23 cellular contexts compared by ENCODE assay signal in the genomic region with DNA sequence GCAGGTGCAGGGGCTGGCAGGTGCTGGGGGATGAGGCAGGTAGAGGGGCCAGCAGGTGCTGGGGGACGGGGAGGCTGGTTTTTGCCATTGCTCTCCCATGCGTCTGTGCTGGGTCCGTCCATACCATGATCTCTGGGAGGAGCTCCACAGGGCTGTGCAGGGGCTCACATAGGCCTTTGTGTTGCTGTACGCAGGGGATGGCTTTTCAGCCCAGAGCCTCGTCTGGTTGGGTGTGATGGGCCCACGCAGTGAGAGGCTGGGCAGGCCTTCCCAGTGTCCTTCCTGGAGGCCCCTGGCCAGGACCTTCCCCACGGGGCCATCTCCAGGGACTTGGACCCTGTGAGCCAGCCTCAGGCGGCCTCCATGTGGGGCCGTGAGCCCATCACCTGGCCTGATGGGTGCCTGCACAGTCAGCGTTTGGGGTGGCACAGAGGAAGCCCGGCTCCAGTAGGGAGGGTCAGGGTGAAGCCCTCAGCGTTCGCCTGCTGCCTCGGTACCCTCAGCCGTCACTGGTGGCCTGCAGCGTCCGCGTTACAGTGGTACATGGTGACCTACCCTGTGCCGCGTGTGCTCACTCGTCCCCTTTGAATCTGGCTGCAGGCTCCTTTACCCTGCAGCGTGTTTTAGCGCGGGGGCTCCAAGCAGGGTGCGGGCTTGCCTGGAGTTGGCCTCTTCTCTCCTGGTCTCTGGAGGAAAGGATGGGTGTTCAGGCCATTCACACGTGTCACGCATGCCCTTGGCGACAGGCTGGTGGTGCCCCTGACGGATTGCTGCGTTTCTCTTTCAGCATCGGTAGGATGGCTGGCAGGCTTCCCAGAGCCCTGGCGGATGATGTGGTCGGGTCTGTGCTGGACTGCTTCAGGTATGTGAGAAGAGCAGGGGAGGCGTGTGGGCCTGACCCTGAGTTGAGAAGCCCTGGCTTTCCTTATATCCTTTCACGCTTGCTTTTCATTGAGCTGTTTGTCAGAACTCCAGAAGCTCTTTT. TPM values are rescaled to one million over a fixed set of nuclear protein-coding genes. Genes with fewer than 3 reads are reported as not detected.
DNase-seq lines count a peak whose midpoint lies in the region; ATAC-seq and TF ChIP-seq lines count a peak whose summit lies in the region.
"Had no signal": no experiment of that assay in that cellular context is flagged by ENCODE, and none has a peak within 500 bp of the region (broad histone marks: within the 10 kb centered on the region; RNA-seq: fewer than 3 reads in every experiment).

No MANE protein-coding gene starts in this region.

- peaks cover 18% of the 10 kb centered on the region for H3K4me1 Mint-ChIP-seq in mesothelial cell of epicardium
- H3K4me1 Mint-ChIP-seq: activated B cell treated with CpG ODN at 0.5 μM for 24 hours; activated CD4-positive, alpha-beta memory T cell treated with anti-CD3 and anti-CD28 coated beads, Interleukin-2, amount 10 ng/mL, durations not matched to agents 7 days and 5 days had no signal

- H4K20me1 ChIP-seq in BLaER1 treated with 17β-estradiol and CSF1 and Interleukin-3, amounts not matched to agents 10 nM and 100 nM = peaks cover 0 to 96% (median 76%) of the 10 kb centered on the region in 11 experiments; a peak in 18 of 22 replicates

- H3K9ac ChIP-seq in BLaER1 treated with 17β-estradiol and CSF1 and Interleukin-3, amounts not matched to agents 10 nM and 100 nM = no peak overlapping the region

- no peak overlapping the region for H3K4me3 ChIP-seq in BE2C (ENCODE audit: low read depth, low read length)
- H3K4me3 ChIP-seq in BLaER1 treated with 17β-estradiol and CSF1 and Interleukin-3, amounts not matched to agents 10 nM and 100 nM = no peak overlapping the region
- H3K4me3 ChIP-seq: hepatocyte, prostate gland, vagina had no signal

- H3K9me3 ChIP-seq in BE2C = no peaks in the 10 kb centered on the region
- H3K9me3 ChIP-seq in BLaER1 treated with 17β-estradiol and CSF1 and Interleukin-3, amounts not matched to agents 10 nM and 100 nM (replicated peaks in 1 of 11) = no peaks in the 10 kb centered on the region
- H3K9me3 ChIP-seq: prostate gland, vagina had no signal

- no peaks in the 10 kb centered on the region for H3K27me3 ChIP-seq in BE2C
- H3K27me3 ChIP-seq in BLaER1 treated with 17β-estradiol and CSF1 and Interleukin-3, amounts not matched to agents 10 nM and 100 nM = peaks cover 0 to 30% (median 0%) of the 10 kb centered on the region in 11 experiments; a peak in 8 of 22 replicates
- H3K27me3 ChIP-seq: hepatocyte, vagina had no signal

- no peak overlapping the region for H3K27ac ChIP-seq in BLaER1 treated with 17β-estradiol and CSF1 and Interleukin-3, amounts not matched to agents 10 nM and 100 nM
- H3K27ac ChIP-seq: epithelial cell of prostate, hepatocyte, prostate gland, vagina had no signal

- H3K4me3 Mint-ChIP-seq in mesothelial cell of epicardium = no peak overlapping the region
- H3K4me3 Mint-ChIP-seq: activated B cell treated with CpG ODN at 0.5 μM for 24 hours; activated CD4-positive, alpha-beta memory T cell treated with anti-CD3 and anti-CD28 coated beads, Interleukin-2, amount 10 ng/mL, durations not matched to agents 7 days and 5 days; immature natural killer cell had no signal

- no peaks in the 10 kb centered on the region for H3K4me1 ChIP-seq in BE2C
- H3K4me1 ChIP-seq in BLaER1 treated with 17β-estradiol and CSF1 and Interleukin-3, amounts not matched to agents 10 nM and 100 nM = peaks cover 25 to 55% (median 41%) of the 10 kb centered on the region in 10 experiments
- H3K4me1 ChIP-seq: prostate gland had no signal

- H3K4me2 ChIP-seq in BLaER1 treated with 17β-estradiol and CSF1 and Interleukin-3, amounts not matched to agents 10 nM and 100 nM = peak overlapping the region in 6 of 11 experiments; percentile 65 to 89 (median 79); a peak in 10 of 22 replicates
- H3K4me2 ChIP-seq: hepatocyte had no signal

- ATAC-seq in HG03045 (IDR thresholded peaks at IDR 0.05; ENCODE audit: unreplicated experiment) = no peak

- no peaks in the 10 kb centered on the region for H3K9me3 Mint-ChIP-seq in mesothelial cell of epicardium
- H3K9me3 Mint-ChIP-seq: activated B cell treated with CpG ODN at 0.5 μM for 24 hours; activated CD4-positive, alpha-beta memory T cell treated with anti-CD3 and anti-CD28 coated beads, Interleukin-2, amount 10 ng/mL, durations not matched to agents 7 days and 5 days; immature natural killer cell had no signal

- peaks cover 16% of the 10 kb centered on the region for H3K36me3 ChIP-seq in BE2C
- peaks cover 18 to 60% (median 42%) of the 10 kb centered on the region in 11 experiments for H3K36me3 ChIP-seq in BLaER1 treated with 17β-estradiol and CSF1 and Interleukin-3, amounts not matched to agents 10 nM and 100 nM
- H3K36me3 ChIP-seq: prostate gland had no signal

- peak overlapping the region; percentile 50 for H3K27ac Mint-ChIP-seq in mesothelial cell of epicardium
- H3K27ac Mint-ChIP-seq: activated B cell treated with CpG ODN at 0.5 μM for 24 hours; activated CD4-positive, alpha-beta memory T cell treated with anti-CD3 and anti-CD28 coated beads, Interleukin-2, amount 10 ng/mL, durations not matched to agents 7 days and 5 days had no signal

- DNase-seq in BE2C = peak; percentile 42
- peak; percentile 81 for DNase-seq in astrocyte of the hippocampus (ENCODE audit: low read depth, low spot score)
- no peak for DNase-seq in mesothelial cell of epicardium (ENCODE audit: low spot score in 2 of 2, unreplicated experiment in 2 of 2)
- DNase-seq in NCI-H510A treated with DMSO at 0.1 percent for 48 hours (lab: John Stamatoyannopoulos, UW) = no peak
- no peak for DNase-seq in NCI-H1930 (lab: John Stamatoyannopoulos, UW)
- DNase-seq: activated B cell treated with CpG ODN at 0.5 μM for 24 hours; activated CD4-positive, alpha-beta memory T cell treated with anti-CD3 and anti-CD28 coated beads, Interleukin-2, amount 10 ng/mL, durations not matched to agents 7 days and 5 days; central memory CD4-positive, alpha-beta T cell; immature natural killer cell; Kasumi-1; stimulated activated CD4-positive, alpha-beta T cell treated with anti-CD3 and anti-CD28 coated beads, Interleukin-1b, Interleukin-23, amount 100 ng/mL, for 48 hours; T-helper 9 cell had no signal

- TF ChIP-seq CTCF in BE2C (IDR thresholded peaks at IDR 0.05; ENCODE audit: low read depth, low read length) (no peak), mesothelial cell of epicardium (IDR thresholded peaks at IDR 0.05; ENCODE audit: unreplicated experiment) (no peak)

- peaks cover 12% of the 10 kb centered on the region for H3K36me3 Mint-ChIP-seq in mesothelial cell of epicardium

- H3K27me3 Mint-ChIP-seq in mesothelial cell of epicardium (ENCODE audit: low read depth) = no peaks in the 10 kb centered on the region
- H3K27me3 Mint-ChIP-seq: activated B cell treated with CpG ODN at 0.5 μM for 24 hours; activated CD4-positive, alpha-beta memory T cell treated with anti-CD3 and anti-CD28 coated beads, Interleukin-2, amount 10 ng/mL, durations not matched to agents 7 days and 5 days had no signal

RNA-seq across cellular contexts. Expression of a gene that starts 30.6 kb away (rescaled TPM):
- polyA plus RNA-seq in BE2C (2012; ENCODE audit: insufficient read depth, insufficient read length, low read depth) = 0.54 TPM
- 1.8 to 2.6 TPM (median 2.3 TPM) in 3 replicates for total RNA-seq in mesothelial cell of epicardium
- total RNA-seq: activated B cell treated with CpG ODN at 0.5 μM for 24 hours; activated CD4-positive, alpha-beta memory T cell treated with anti-CD3 and anti-CD28 coated beads, Interleukin-2, amount 10 ng/mL, durations not matched to agents 7 days and 5 days; fibroblast of villous mesenchyme; liver; skeletal muscle tissue; temporal lobe had no signal
- polyA plus RNA-seq: neural cell had no signal

RNA-seq across cellular contexts. Expression of a gene that starts 57.3 kb away (rescaled TPM):
- 43.2 TPM for polyA plus RNA-seq in BE2C (2012; ENCODE audit: insufficient read depth, insufficient read length, low read depth)
- 102 to 117 TPM (median 103 TPM) in 3 replicates for total RNA-seq in mesothelial cell of epicardium

Comparison
In these comparisons a context has a peak if more than half of its experiments do, and no peak if none do; other contexts are left out.
1. DNase-seq: peak in BE2C (single experiment) and astrocyte of the hippocampus (single experiment); none in mesothelial cell of epicardium (0 of 2), NCI-H510A treated with DMSO at 0.1 percent for 48 hours (single experiment) and NCI-H1930 (0 of 2).